ENCODE assay signal across 9 cellular contexts in genomic region chr13:73061478-73062275, GRCh38. TPM values are rescaled to one million over a fixed set of nuclear protein-coding genes. Genes with fewer than 3 reads are reported as not detected.
DNase-seq lines count a peak whose midpoint lies in the region; ATAC-seq, FAIRE-seq and TF ChIP-seq lines count a peak whose summit lies in the region.
"Had no signal": no experiment of that assay in that cellular context is flagged by ENCODE, and none has a peak within 500 bp of the region (broad histone marks: within the 10 kb centered on the region; RNA-seq: fewer than 3 reads in every experiment).

No MANE protein-coding gene starts in this region.

- peak; percentile 42 for DNase-seq in NCI-H748 (lab: John Stamatoyannopoulos, UW; ENCODE audit: unreplicated experiment)
- DNase-seq in NCI-H748 treated with DMSO at 0.1 percent for 48 hours (lab: John Stamatoyannopoulos, UW), result no peak
- no peak for DNase-seq in H1 (ENCODE audit: low read depth in 1 of 2, low spot score in 2 of 2)
- no peak for DNase-seq in HCEC 1CT
- DNase-seq: H7 had no signal

- no peak for TF ChIP-seq CTCF in H1 (IDR thresholded peaks at IDR 0.05; ENCODE audit: control extremely low read depth in 1 of 3, insufficient read depth in 1 of 3, low read depth in 1 of 3, low read length in 3 of 3)

- no peak overlapping the region for H3K18ac ChIP-seq in H1 (ENCODE audit: extremely low read depth, low read length)

- TF ChIP-seq EP300 in H1 (IDR thresholded peaks at IDR 0.05; ENCODE audit: borderline replicate concordance in 1 of 2, low read depth in 2 of 2, low read length in 2 of 2), result no peak

- H2BK12ac ChIP-seq in H1 (ENCODE audit: low read depth, low read length), result peak overlapping the region; percentile 42; the same call in 1 of the 2 replicates

- H3K14ac ChIP-seq in H1 (ENCODE audit: insufficient read length), result no peak overlapping the region

- H3K9me3 ChIP-seq in H1 (ENCODE audit: insufficient read depth in 2 of 2, low read depth in 1 of 2, low read length in 1 of 2) (no peaks in the 10 kb centered on the region), mucosa of stomach (ENCODE audit: control insufficient read depth, low read length) (no peaks in the 10 kb centered on the region)

- no peak overlapping the region; the same call in 1 of the 2 replicates for H2AK5ac ChIP-seq in H1 (ENCODE audit: low read depth, low read length)

- H4K20me1 ChIP-seq in H1 (replicated peaks in 1 of 2; ENCODE audit: control insufficient read depth in 1 of 2, insufficient read depth in 2 of 2, low read length in 2 of 2), result peaks cover 0 to 4% of the 10 kb centered on the region in 2 experiments

- no peak overlapping the region for H2BK20ac ChIP-seq in H1 (ENCODE audit: low read length)

- H2BK5ac ChIP-seq in H1 (ENCODE audit: low read depth, low read length), result no peak overlapping the region

- H4K5ac ChIP-seq in H1 (ENCODE audit: insufficient read length, low read depth, low read length), result no peak overlapping the region

- no peaks in the 10 kb centered on the region for H3K79me2 ChIP-seq in H1 (ENCODE audit: control insufficient read depth in 1 of 2, insufficient read depth in 2 of 2, low read length in 2 of 2)

- H3K36me3 ChIP-seq in H1 (ENCODE audit: control insufficient read depth in 2 of 4, insufficient read depth in 4 of 4, low read length in 3 of 4) (no peaks in the 10 kb centered on the region), mucosa of stomach (ENCODE audit: control insufficient read depth, insufficient read depth, low read length) (peaks cover 15% of the 10 kb centered on the region), urinary bladder (ENCODE audit: insufficient read depth) (peaks cover 2% of the 10 kb centered on the region)

- H3K23ac ChIP-seq in H1 (ENCODE audit: insufficient read length), result no peak overlapping the region

- H3K23me2 ChIP-seq in H1 (ENCODE audit: low read depth, low read length), result peaks cover 3% of the 10 kb centered on the region

- H3K4me3 ChIP-seq in H1 (ENCODE audit: extremely low read depth in 1 of 4, insufficient read depth in 2 of 4, low read depth in 3 of 4, low read length in 4 of 4) (no peak overlapping the region), mucosa of stomach (ENCODE audit: low read length) (peak overlapping the region; percentile 83), urinary bladder (ENCODE audit: low read depth, low read length) (peak overlapping the region; percentile 37)

- no peak overlapping the region for H4K8ac ChIP-seq in H1 (ENCODE audit: extremely low read depth, insufficient read depth, low read length)

- H2BK15ac ChIP-seq in H1 (ENCODE audit: low read length), result no peak overlapping the region

- H2AFZ ChIP-seq in H1 (ENCODE audit: low read length), result no peak overlapping the region

- TF ChIP-seq RAD21 in H1 (IDR thresholded peaks at IDR 0.05 in 1 of 2, conservative IDR thresholded peaks at IDR 0.05 in 1 of 2; ENCODE audit: low read depth in 2 of 2, low read length in 2 of 2), result no peak; a peak in 1 of 4 replicates

- H3K4me2 ChIP-seq in H1 (ENCODE audit: insufficient read depth in 1 of 2, low read depth in 2 of 2, low read length in 2 of 2), result peak overlapping the region in 1 of 2 experiments; percentile 6; a peak in 1 of 4 replicates

- POLR2A ChIA-PET in H1 (lab: Charles Lee; ENCODE audit: partially characterized antibody), result no interaction called here

- no peak for FAIRE-seq in H1 (lab: Jason Lieb, UNC)

- H3K4ac ChIP-seq in H1 (replicated peaks; ENCODE audit: insufficient read length, low read depth, low read length), result no peak overlapping the region

- no peak for TF ChIP-seq POLR2A in H1 (IDR thresholded peaks at IDR 0.05; ENCODE audit: control extremely low read depth in 1 of 2, low read depth in 2 of 2, low read length in 2 of 2)

- no peak overlapping the region for H3K9ac ChIP-seq in H1 (replicated peaks in 1 of 4; ENCODE audit: extremely low read depth in 1 of 4, low read depth in 3 of 4, low read length in 3 of 4)
- H3K9ac ChIP-seq in mucosa of stomach (ENCODE audit: low read length), result peak overlapping the region; percentile 98

- H3K79me1 ChIP-seq in H1 (ENCODE audit: low read depth, low read length), result 0 out of 2 replicates have a peak, but pooled peaks cover 2% of the 10 kb centered on the region

- H3K56ac ChIP-seq in H1 (replicated peaks; ENCODE audit: insufficient read length, low read depth, low read length), result no peak overlapping the region

- ATAC-seq in HG03571 (IDR thresholded peaks at IDR 0.05; ENCODE audit: unreplicated experiment), result no peak
- no peak for ATAC-seq in HG02852 (IDR thresholded peaks at IDR 0.05; ENCODE audit: unreplicated experiment)

- H3K27ac ChIP-seq in H1 (ENCODE audit: low read depth, low read length) (no peak overlapping the region), urinary bladder (ENCODE audit: low read depth) (peak overlapping the region; percentile 23)

- H3K27me3 ChIP-seq in H1 (replicated peaks in 1 of 4; ENCODE audit: control insufficient read depth in 3 of 4, extremely low read depth in 1 of 4, insufficient read depth in 3 of 4, low read length in 3 of 4) (peaks cover 14 to 55% (median 37%) of the 10 kb centered on the region in 4 experiments), mucosa of stomach (ENCODE audit: control insufficient read depth, insufficient read depth, low read length) (no peaks in the 10 kb centered on the region)

- no peak overlapping the region for H4K91ac ChIP-seq in H1 (replicated peaks; ENCODE audit: insufficient read length, low read length)

- no peak overlapping the region for H2BK120ac ChIP-seq in H1 (replicated peaks; ENCODE audit: low read depth, low read length)

- CTCF ChIA-PET in H1 (lab: Charles Lee; ENCODE audit: partially characterized antibody), result no interaction called here

- WGBS in H1 (ENCODE audit: extremely low coverage in 1 of 2, insufficient coverage in 1 of 2, insufficient read length in 1 of 2, insufficient replicate concordance in 2 of 2, low coverage in 1 of 2, low lambda C conversion rate in 2 of 2, missing lambda C conversion rate in 1 of 2), 2 experiments, result 80% methylated on average over 15 of the region's 15 CpGs; no CpG with 5 or more reads in 1 of the 2 experiments
- 89% methylated on average over 15 of the region's 15 CpGs for WGBS in urinary bladder

- peaks cover 0 to 15% (median 1%) of the 10 kb centered on the region in 4 experiments; a peak in 5 of 7 replicates for H3K4me1 ChIP-seq in H1 (replicated peaks in 1 of 4; ENCODE audit: control insufficient read depth in 3 of 4, insufficient read depth in 4 of 4, low read length in 3 of 4)
- peaks cover 14% of the 10 kb centered on the region for H3K4me1 ChIP-seq in mucosa of stomach (ENCODE audit: control insufficient read depth, insufficient read depth, low read length)
- H3K4me1 ChIP-seq in urinary bladder (ENCODE audit: insufficient read depth), result no peaks in the 10 kb centered on the region

TF ChIP-seq in H1, 55 proteins besides CTCF, POLR2A, EP300 and RAD21:
- no peak for TF ChIP-seq CREB1 (IDR thresholded peaks at IDR 0.05)
- TF ChIP-seq SUZ12 (IDR thresholded peaks at IDR 0.05; ENCODE audit: low read length), result peak; percentile 31; the same call in 1 of the 2 replicates
- TF ChIP-seq SRF (IDR thresholded peaks at IDR 0.05; ENCODE audit: low read depth, low read length), result no peak
- TF ChIP-seq CHD1 (IDR thresholded peaks at IDR 0.05; ENCODE audit: low read depth, low read length), result no peak
- no peak for TF ChIP-seq GTF2F1 (IDR thresholded peaks at IDR 0.05; ENCODE audit: borderline replicate concordance, low read depth, low read length)
- no peak for TF ChIP-seq SP2 (IDR thresholded peaks at IDR 0.05; ENCODE audit: low read length)
- no peak for TF ChIP-seq EZH2 (IDR thresholded peaks at IDR 0.05; ENCODE audit: low read depth, low read length, severe bottlenecking)
- TF ChIP-seq CEBPB (IDR thresholded peaks at IDR 0.05; ENCODE audit: low read depth, low read length), result 0 out of 2 replicates have a peak, but pooled peaks have one; percentile 3
- TF ChIP-seq ATF3 (IDR thresholded peaks at IDR 0.05; ENCODE audit: insufficient read depth, low read depth, low read length), result no peak
- TF ChIP-seq, protein P1, sequence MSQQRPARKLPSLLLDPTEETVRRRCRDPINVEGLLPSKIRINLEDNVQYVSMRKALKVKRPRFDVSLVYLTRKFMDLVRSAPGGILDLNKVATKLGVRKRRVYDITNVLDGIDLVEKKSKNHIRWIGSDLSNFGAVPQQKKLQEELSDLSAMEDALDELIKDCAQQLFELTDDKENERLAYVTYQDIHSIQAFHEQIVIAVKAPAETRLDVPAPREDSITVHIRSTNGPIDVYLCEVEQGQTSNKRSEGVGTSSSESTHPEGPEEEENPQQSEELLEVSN (IDR thresholded peaks at IDR 0.05), result no peak

RNA-seq across cellular contexts. Expression of gene KLF5, which starts 2.9 kb away (rescaled TPM):
- 1.7 and 2.3 TPM in 2 replicates for total RNA-seq in H1 (2021; fragmentation: NEBNext Ultra II Directional; extraction: Animal tissue kit (Norgen Biotek cat#: 25700))
- polyA plus RNA-seq in H1 (2011; rRNA removed) (1.2 and 1.9 TPM in 2 replicates), urinary bladder (19.6 TPM)
- 1.1 TPM for polyA plus RNA-seq in H1 (2011; cell fraction: cytosol; rRNA removed)
- 3.3 TPM for polyA plus RNA-seq in H1 (2011; cell fraction: nucleus; rRNA removed)
- 0.88 to 1.6 TPM (median 1.3 TPM) in 4 replicates for polyA plus RNA-seq in H1 (2012, experiment 1 of 2)
- polyA plus RNA-seq in H1 (2012, experiment 2 of 2), result 0.14 TPM
- polyA plus RNA-seq in H1 (2013, experiment 1 of 2), result 3.7 TPM
- 4.1 TPM for polyA plus RNA-seq in H1 (2013, experiment 2 of 2)
- polyA minus RNA-seq in H1 (2011; rRNA and poly(A)+ RNA removed), result 4.2 and 7.5 TPM in 2 replicates
- 3.3 TPM for polyA minus RNA-seq in H1 (2011; cell fraction: cytosol; rRNA and poly(A)+ RNA removed)
- 11.2 TPM for polyA minus RNA-seq in H1 (2011; cell fraction: nucleus; rRNA and poly(A)+ RNA removed)
- total RNA-seq in urinary bladder, result 30.2 TPM

Comparison
In these comparisons a context has a peak if more than half of its experiments do, and no peak if none do; other contexts are left out.
1. H3K4me3 ChIP-seq: peak in mucosa of stomach (single experiment) and urinary bladder (single experiment); none in H1 (0 of 4).